9 cellular contexts compared by ENCODE assay signal in the genomic region with DNA sequence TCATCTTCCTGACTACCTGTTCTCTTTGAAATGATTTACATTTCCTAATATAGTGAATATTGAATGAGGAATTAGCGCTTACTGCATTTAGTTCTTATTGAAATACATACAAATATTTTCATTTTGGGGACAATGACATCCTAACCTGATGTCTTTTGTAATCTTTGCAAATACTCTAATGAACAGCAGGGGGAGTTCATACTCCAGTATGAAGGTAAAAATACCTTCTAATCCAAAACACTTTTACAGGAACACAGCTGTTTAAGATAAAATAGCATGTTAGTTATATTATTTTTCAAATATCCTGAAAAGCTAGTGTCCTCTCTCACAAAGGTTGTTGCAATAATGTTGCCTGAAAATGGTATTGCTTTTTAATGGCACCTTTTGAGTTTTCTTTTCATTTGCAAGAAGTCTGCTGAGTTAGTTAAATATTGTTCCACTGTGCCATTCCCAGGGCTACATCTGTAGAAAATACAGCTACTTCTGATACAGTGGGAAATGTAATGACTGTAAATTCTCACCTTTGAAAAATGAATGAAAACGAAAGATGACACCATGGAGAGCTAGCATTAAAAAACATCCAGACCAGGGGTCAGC.
DNase-seq lines count a peak whose midpoint lies in the region; TF ChIP-seq lines count a peak whose summit lies in the region.
"Had no signal": no experiment of that assay in that cellular context is flagged by ENCODE, and none has a peak within 500 bp of the region (broad histone marks: within the 10 kb centered on the region; RNA-seq: fewer than 3 reads in every experiment).

No MANE protein-coding gene starts in this region.

- H3K4me3 ChIP-seq in liver (ENCODE audit: low read depth in 1 of 3, low read length in 3 of 3) (no peak overlapping the region), coronary artery (no peak overlapping the region)

- peaks cover 0 to 14% (median 3%) of the 10 kb centered on the region in 4 donors for H3K4me1 ChIP-seq in liver (ENCODE audit: control insufficient read depth in 4 of 4, insufficient read depth in 4 of 4, low read length in 3 of 4)

- no peak overlapping the region for H3K27ac ChIP-seq in liver (ENCODE audit: low read depth in 1 of 2, low read length in 2 of 2)
- no peak overlapping the region for H3K27ac ChIP-seq in coronary artery

- no peaks in the 10 kb centered on the region for H3K36me3 ChIP-seq in liver (ENCODE audit: control insufficient read depth in 4 of 4, insufficient read depth in 3 of 4, low read depth in 1 of 4, low read length in 3 of 4)

- no peak for TF ChIP-seq EP300 in Ishikawa (IDR thresholded peaks at IDR 0.05; ENCODE audit: borderline replicate concordance)

- TF ChIP-seq CTCF in liver (IDR thresholded peaks at IDR 0.05; ENCODE audit: low read depth, low read length, missing input control) = peak; percentile 38
- TF ChIP-seq CTCF in coronary artery (IDR thresholded peaks at IDR 0.05) = no peak

- TF ChIP-seq RAD21 in Ishikawa (IDR thresholded peaks at IDR 0.05; ENCODE audit: low read depth) (peak; percentile 61), liver (IDR thresholded peaks at IDR 0.05) (peak; percentile 77 to 80)

- WGBS in liver = 72% methylated on average over 2 of the region's 2 CpGs

- no peak overlapping the region for H3K9ac ChIP-seq in liver (ENCODE audit: low read depth in 1 of 2, low read length in 2 of 2)

- DNase-seq in EH (ENCODE audit: low read depth) = peak; percentile 1
- peak; percentile 54 for DNase-seq in SW480 (ENCODE audit: low spot score)
- DNase-seq in GDM1 (lab: John Stamatoyannopoulos, UW) = no peak
- no peak for DNase-seq in UCSD-AML1 (lab: John Stamatoyannopoulos, UW; ENCODE audit: unreplicated experiment)
- no peak for DNase-seq in coronary artery (ENCODE audit: low spot score)
- DNase-seq in NCI-H526 treated with DMSO at 0.1 percent for 48 hours (lab: John Stamatoyannopoulos, UW) = no peak
- DNase-seq: activated naive CD4-positive, alpha-beta T cell treated with anti-CD3 and anti-CD28 coated beads, Interleukin-2, amount 50 U/mL, for 16 hours had no signal

- no peaks in the 10 kb centered on the region for H3K27me3 ChIP-seq in liver (ENCODE audit: control insufficient read depth in 4 of 4, insufficient read depth in 4 of 4, low read length in 3 of 4)

- no peaks in the 10 kb centered on the region for H3K9me3 ChIP-seq in liver (ENCODE audit: control insufficient read depth in 4 of 4, low read length in 3 of 4)

TF ChIP-seq in Ishikawa, 13 proteins besides CTCF, POLR2A, EP300 and RAD21:
- TF ChIP-seq TAF1 (IDR thresholded peaks at IDR 0.05; ENCODE audit: low read depth) = no peak
- no peak for TF ChIP-seq FOXM1 (IDR thresholded peaks at IDR 0.05; ENCODE audit: borderline replicate concordance, low read depth)
- TF ChIP-seq, protein P1, sequence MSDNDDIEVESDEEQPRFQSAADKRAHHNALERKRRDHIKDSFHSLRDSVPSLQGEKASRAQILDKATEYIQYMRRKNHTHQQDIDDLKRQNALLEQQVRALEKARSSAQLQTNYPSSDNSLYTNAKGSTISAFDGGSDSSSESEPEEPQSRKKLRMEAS (IDR thresholded peaks at IDR 0.05) = no peak
- no peak for TF ChIP-seq ZBTB7A (IDR thresholded peaks at IDR 0.05; ENCODE audit: low read depth)

TF ChIP-seq in liver, 16 proteins besides CTCF, POLR2A, EP300 and RAD21:
- TF ChIP-seq, protein P2, sequence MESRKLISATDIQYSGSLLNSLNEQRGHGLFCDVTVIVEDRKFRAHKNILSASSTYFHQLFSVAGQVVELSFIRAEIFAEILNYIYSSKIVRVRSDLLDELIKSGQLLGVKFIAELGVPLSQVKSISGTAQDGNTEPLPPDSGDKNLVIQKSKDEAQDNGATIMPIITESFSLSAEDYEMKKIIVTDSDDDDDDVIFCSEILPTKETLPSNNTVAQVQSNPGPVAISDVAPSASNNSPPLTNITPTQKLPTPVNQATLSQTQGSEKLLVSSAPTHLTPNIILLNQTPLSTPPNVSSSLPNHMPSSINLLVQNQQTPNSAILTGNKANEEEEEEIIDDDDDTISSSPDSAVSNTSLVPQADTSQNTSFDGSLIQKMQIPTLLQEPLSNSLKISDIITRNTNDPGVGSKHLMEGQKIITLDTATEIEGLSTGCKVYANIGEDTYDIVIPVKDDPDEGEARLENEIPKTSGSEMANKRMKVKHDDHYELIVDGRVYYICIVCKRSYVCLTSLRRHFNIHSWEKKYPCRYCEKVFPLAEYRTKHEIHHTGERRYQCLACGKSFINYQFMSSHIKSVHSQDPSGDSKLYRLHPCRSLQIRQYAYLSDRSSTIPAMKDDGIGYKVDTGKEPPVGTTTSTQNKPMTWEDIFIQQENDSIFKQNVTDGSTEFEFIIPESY (IDR thresholded peaks at IDR 0.05) = peak; percentile 15
- TF ChIP-seq RXRA (IDR thresholded peaks at IDR 0.05) = no peak

Comparison
In these comparisons a context has a peak if more than half of its experiments do, and no peak if none do; other contexts are left out.
1. DNase-seq: peak in EH (single experiment) and SW480 (single experiment); none in GDM1 (single experiment), UCSD-AML1 (single experiment), coronary artery (single experiment) and NCI-H526 treated with DMSO at 0.1 percent for 48 hours (single experiment).